8 cellular contexts compared by ENCODE assay signal in genomic region chr21:16419188-16419874, GRCh38.
DNase-seq lines count a peak whose midpoint lies in the region; ATAC-seq and TF ChIP-seq lines count a peak whose summit lies in the region.

No MANE protein-coding gene starts in this region.

- H3K4me3 Mint-ChIP-seq in osteocyte (ENCODE audit: unreplicated experiment) = peak overlapping the region; percentile 81

- no peaks in the 10 kb centered on the region for H3K36me3 Mint-ChIP-seq in osteocyte (ENCODE audit: unreplicated experiment)

- H3K9me3 Mint-ChIP-seq in osteocyte (ENCODE audit: unreplicated experiment) = peaks cover 7% of the 10 kb centered on the region

- no peak for ATAC-seq in HG02970 (IDR thresholded peaks at IDR 0.05; ENCODE audit: low FRiP score, unreplicated experiment)
- ATAC-seq in GM21825 (IDR thresholded peaks at IDR 0.05; ENCODE audit: unreplicated experiment) = no peak

- no peaks in the 10 kb centered on the region for H3K27me3 Mint-ChIP-seq in osteocyte (ENCODE audit: unreplicated experiment)

- TF ChIP-seq CTCF in osteocyte (IDR thresholded peaks at IDR 0.05) = no peak

- peak overlapping the region; percentile 91 for H3K27ac Mint-ChIP-seq in osteocyte (ENCODE audit: unreplicated experiment)

- peaks cover 47% of the 10 kb centered on the region for H3K4me1 Mint-ChIP-seq in osteocyte (ENCODE audit: unreplicated experiment)

- DNase-seq in COR-L47 (lab: John Stamatoyannopoulos, UW) (peak; percentile 95), NCI-H748 treated with DMSO at 0.1 percent for 48 hours (lab: John Stamatoyannopoulos, UW) (peak; percentile 0), fibroblast of peridontal ligament (ENCODE audit: extremely low read depth) (peak; percentile 84), osteocyte (ENCODE audit: extremely low spot score, unreplicated experiment) (peak; percentile 87)
- no peak for DNase-seq in stimulated activated CD4-positive, alpha-beta T cell treated with anti-CD3 and anti-CD28 coated beads, Interleukin-1b, Interleukin-23, amount 100 ng/mL, for 48 hours
- no peak for DNase-seq in stimulated activated CD4-positive, alpha-beta T cell treated with anti-CD3 and anti-CD28 coated beads, Interleukin-2, amount 100 ng/mL, for 48 hours

Comparison
In these comparisons a context has a peak if more than half of its experiments do, and no peak if none do; other contexts are left out.
1. DNase-seq: peak in COR-L47 (single experiment), NCI-H748 treated with DMSO at 0.1 percent for 48 hours (single experiment), fibroblast of peridontal ligament (single experiment) and osteocyte (single experiment); none in stimulated activated CD4-positive, alpha-beta T cell treated with anti-CD3 and anti-CD28 coated beads, Interleukin-1b, Interleukin-23, amount 100 ng/mL, for 48 hours (single experiment) and stimulated activated CD4-positive, alpha-beta T cell treated with anti-CD3 and anti-CD28 coated beads, Interleukin-2, amount 100 ng/mL, for 48 hours (0 of 2).